In the genomic region with DNA sequence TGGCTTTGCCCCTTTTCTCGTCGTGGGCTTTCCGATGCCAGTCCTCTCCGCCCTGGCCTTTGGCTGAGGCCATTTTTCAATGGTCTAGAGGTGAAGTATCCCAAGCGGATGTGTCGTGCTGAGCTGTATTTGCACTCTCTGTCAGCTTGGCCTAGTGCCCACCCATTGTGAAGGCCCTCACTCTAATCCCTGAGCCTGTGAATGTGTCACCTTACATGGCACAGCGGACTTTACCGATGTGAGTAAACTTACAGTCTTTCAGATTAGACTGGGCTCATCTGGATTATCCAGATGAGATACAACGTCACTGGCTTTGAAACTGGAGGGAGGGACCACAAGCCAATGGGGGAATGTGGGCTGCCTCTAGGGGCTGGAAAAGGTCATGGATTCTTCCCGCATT, we compare ENCODE assay signal across 28 cellular contexts.
"Had no signal": no experiment of that assay in that cellular context is flagged by ENCODE, and none has a peak within 500 bp of the region (broad histone marks: within the 10 kb centered on the region; RNA-seq: fewer than 3 reads in every experiment).

No MANE protein-coding gene starts in this region.

- H3K27me3 Mint-ChIP-seq: activated CD4-positive, alpha-beta memory T cell treated with anti-CD3 and anti-CD28 coated beads, Interleukin-2, amount 10 ng/mL, durations not matched to agents 7 days and 5 days; dendritic cell treated with granulocyte-macrophage colony-stimulating factor and Interleukin-4, amounts not matched to agents 40 ng/mL and 50 ng/mL, for 4 days; progenitor cell of endocrine pancreas had no signal

- H3K4me3 ChIP-seq: esophagus muscularis mucosa, left lung, lung, ovary, spleen, tibial nerve, vagina had no signal

- H3K9me3 Mint-ChIP-seq: activated CD4-positive, alpha-beta memory T cell treated with anti-CD3 and anti-CD28 coated beads, Interleukin-2, amount 10 ng/mL, durations not matched to agents 7 days and 5 days; activated CD4-positive, alpha-beta T cell treated with anti-CD3 and anti-CD28 coated beads, Interleukin-2, amount 10 ng/mL, durations not matched to agents 7 days and 5 days; activated naive CD4-positive, alpha-beta T cell treated with anti-CD3 and anti-CD28 coated beads, Interleukin-2, amount 50 U/mL, for 24 hours; activated naive CD8-positive, alpha-beta T cell treated with anti-CD3 and anti-CD28 coated beads, Interleukin-2, amount 50 U/mL, for 24 hours; central memory CD8-positive, alpha-beta T cell had no signal

- H3K27me3 ChIP-seq: esophagus muscularis mucosa, foreskin keratinocyte, left lung, ovary, spleen, tibial nerve, vagina had no signal

- DNase-seq: activated CD4-positive, alpha-beta memory T cell treated with anti-CD3 and anti-CD28 coated beads, Interleukin-2, amount 10 ng/mL, durations not matched to agents 7 days and 5 days; activated CD4-positive, alpha-beta T cell treated with anti-CD3 and anti-CD28 coated beads for 1 hour; activated CD4-positive, alpha-beta T cell treated with anti-CD3 and anti-CD28 coated beads, Interleukin-2, amount 10 ng/mL, durations not matched to agents 7 days and 5 days; activated CD8-positive, alpha-beta memory T cell treated with anti-CD3 and anti-CD28 coated beads, Interleukin-2, amount 50 U/mL, for 48 hours; activated naive CD8-positive, alpha-beta T cell treated with anti-CD3 and anti-CD28 coated beads, Interleukin-2, amount 50 U/mL, for 24 hours; activated T-cell treated with anti-CD3 and anti-CD28 coated beads, Interleukin-2, amount 50 U/mL, for 48 hours; amygdala; effector CD4-positive, alpha-beta T cell; foreskin keratinocyte; left lung; naive B cell; ovary; retina; spleen; stimulated activated CD4-positive, alpha-beta T cell treated with anti-CD3 and anti-CD28 coated beads, Interleukin-2, amount 100 ng/mL, for 48 hours; stimulated activated naive CD4-positive, alpha-beta T cell treated with Interleukin-2 at 50 U/mL for 16 hours; T-helper 2 cell had no signal

- H3K27ac Mint-ChIP-seq: activated CD4-positive, alpha-beta memory T cell treated with anti-CD3 and anti-CD28 coated beads, Interleukin-2, amount 10 ng/mL, durations not matched to agents 7 days and 5 days; activated CD4-positive, alpha-beta T cell treated with anti-CD3 and anti-CD28 coated beads, Interleukin-2, amount 10 ng/mL, durations not matched to agents 7 days and 5 days; activated naive CD4-positive, alpha-beta T cell treated with anti-CD3 and anti-CD28 coated beads, Interleukin-2, amount 50 U/mL, for 24 hours; activated naive CD8-positive, alpha-beta T cell treated with anti-CD3 and anti-CD28 coated beads, Interleukin-2, amount 50 U/mL, for 24 hours; activated T-helper 2 cell treated with anti-CD3 and anti-CD28 coated beads, Interferon-gamma antibody, Interleukin-2, Interleukin-4, amounts not matched to agents 10 μg/mL and 5 μg/mL and 100 μg/mL, durations not matched to agents 14 hours and 24 hours and 36 hours; dendritic cell treated with granulocyte-macrophage colony-stimulating factor and Interleukin-4, amounts not matched to agents 40 ng/mL and 50 ng/mL, for 4 days; mesothelial cell of epicardium; naive B cell; progenitor cell of endocrine pancreas; WTC11 had no signal

- H3K36me3 ChIP-seq: esophagus muscularis mucosa, left lung, ovary, spleen, tibial nerve, vagina had no signal

- ATAC-seq: activated naive CD8-positive, alpha-beta T cell treated with anti-CD3 and anti-CD28 coated beads, Interleukin-2, amount 50 U/mL, for 24 hours; foreskin keratinocyte; left lung; WTC11 had no signal

- H3K4me1 Mint-ChIP-seq: activated CD4-positive, alpha-beta memory T cell treated with anti-CD3 and anti-CD28 coated beads, Interleukin-2, amount 10 ng/mL, durations not matched to agents 7 days and 5 days; activated CD4-positive, alpha-beta T cell treated with anti-CD3 and anti-CD28 coated beads, Interleukin-2, amount 10 ng/mL, durations not matched to agents 7 days and 5 days; activated naive CD4-positive, alpha-beta T cell treated with anti-CD3 and anti-CD28 coated beads, Interleukin-2, amount 50 U/mL, for 24 hours; activated naive CD8-positive, alpha-beta T cell treated with anti-CD3 and anti-CD28 coated beads, Interleukin-2, amount 50 U/mL, for 24 hours; central memory CD8-positive, alpha-beta T cell; naive B cell; WTC11 had no signal

- H3K4me3 Mint-ChIP-seq: activated CD4-positive, alpha-beta memory T cell treated with anti-CD3 and anti-CD28 coated beads, Interleukin-2, amount 10 ng/mL, durations not matched to agents 7 days and 5 days; activated CD4-positive, alpha-beta T cell treated with anti-CD3 and anti-CD28 coated beads, Interleukin-2, amount 10 ng/mL, durations not matched to agents 7 days and 5 days; activated naive CD4-positive, alpha-beta T cell treated with anti-CD3 and anti-CD28 coated beads, Interleukin-2, amount 50 U/mL, for 24 hours; activated naive CD8-positive, alpha-beta T cell treated with anti-CD3 and anti-CD28 coated beads, Interleukin-2, amount 50 U/mL, for 24 hours; central memory CD8-positive, alpha-beta T cell; dendritic cell treated with granulocyte-macrophage colony-stimulating factor and Interleukin-4, amounts not matched to agents 40 ng/mL and 50 ng/mL, for 4 days; mesothelial cell of epicardium; naive B cell; WTC11 had no signal

- H3K9me3 ChIP-seq: ovary, vagina had no signal

- H3K36me3 Mint-ChIP-seq: activated naive CD4-positive, alpha-beta T cell treated with anti-CD3 and anti-CD28 coated beads, Interleukin-2, amount 50 U/mL, for 24 hours; mesothelial cell of epicardium; naive B cell; WTC11 had no signal

- H3K4me1 ChIP-seq: foreskin keratinocyte, left lung, spleen had no signal

- H3K27ac ChIP-seq: esophagus muscularis mucosa, foreskin keratinocyte, ovary, spleen, tibial nerve, vagina had no signal
